In the genomic region with DNA sequence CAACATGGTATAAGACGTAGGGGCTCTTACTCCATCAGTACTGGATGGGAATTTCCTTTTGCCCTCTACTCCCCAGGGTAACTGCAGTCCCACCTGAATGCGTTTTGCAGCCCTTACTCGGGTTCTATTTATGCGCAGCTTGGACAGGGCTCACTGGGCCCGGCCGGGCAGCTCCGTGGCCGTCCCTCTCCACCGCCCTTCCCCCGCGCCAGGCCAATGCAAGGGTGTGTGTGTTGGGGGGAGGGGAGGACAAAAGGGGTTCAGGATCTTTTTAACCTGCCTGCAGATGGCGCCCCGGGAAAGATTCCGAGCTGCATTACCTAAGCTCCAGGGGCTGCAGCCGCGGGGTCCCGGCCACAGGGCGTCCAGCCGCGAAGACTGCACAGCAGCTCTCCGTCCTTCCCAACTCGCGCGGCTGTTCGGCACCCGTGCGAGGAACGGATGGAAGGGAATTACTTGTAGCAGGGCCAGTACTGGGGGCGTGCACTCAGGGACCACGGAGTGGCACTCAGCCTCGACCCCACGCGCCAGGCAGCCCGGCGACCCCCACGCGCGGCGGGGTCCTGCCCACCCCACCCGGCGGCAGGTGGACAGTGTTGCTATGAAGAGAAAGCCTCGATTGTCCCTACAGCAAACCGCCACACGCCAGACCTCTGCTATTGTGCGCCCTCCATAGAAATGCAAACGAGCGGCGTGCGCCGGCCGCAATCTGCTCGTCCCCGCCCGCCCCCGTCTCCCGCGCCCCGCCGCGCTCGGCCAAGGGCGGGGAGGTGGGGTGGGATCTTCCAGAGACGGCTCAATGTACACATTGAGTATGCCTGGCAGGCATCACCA, we compare ENCODE assay signal across 8 cellular contexts. TPM values are rescaled to one million over a fixed set of nuclear protein-coding genes. Genes with fewer than 3 reads are reported as not detected.
A peak's percentile ranks its signal among the peaks of the same experiment; 100 is the strongest.
DNase-seq lines count a peak whose midpoint lies in the region; ATAC-seq, FAIRE-seq and TF ChIP-seq lines count a peak whose summit lies in the region.

No MANE protein-coding gene starts in this region.

- intact Hi-C loops in dendritic cell treated with granulocyte-macrophage colony-stimulating factor and Interleukin-4, amounts not matched to agents 40 ng/mL and 50 ng/mL, for 4 days (cut with micrococcal nuclease): loop anchor here (1.0 kb wide), 3 partner anchors 315 to 498 kb away; no protein-coding TSS in a partner anchor
- intact Hi-C loops in right lobe of liver (cut with DNase I): loop anchor here (5.0 to 10.0 kb wide), 5 partner anchors 51 to 498 kb away; no protein-coding TSS in a partner anchor

- peaks cover 28% of the 10 kb centered on the region for H3K4me1 Mint-ChIP-seq in dendritic cell treated with granulocyte-macrophage colony-stimulating factor and Interleukin-4, amounts not matched to agents 40 ng/mL and 50 ng/mL, for 4 days (ENCODE audit: low read depth)

- H3K27ac Mint-ChIP-seq in dendritic cell treated with granulocyte-macrophage colony-stimulating factor and Interleukin-4, amounts not matched to agents 40 ng/mL and 50 ng/mL, for 4 days: peak overlapping the region; percentile 34

- TF ChIP-seq POLR2A in right lobe of liver (IDR thresholded peaks at IDR 0.05): peak; percentile 20

- H3K27me3 ChIP-seq in right lobe of liver: no peaks in the 10 kb centered on the region

- no peak for FAIRE-seq in RCC 7860 (lab: Jason Lieb, UNC)

- no peaks in the 10 kb centered on the region for H3K9me3 Mint-ChIP-seq in dendritic cell treated with granulocyte-macrophage colony-stimulating factor and Interleukin-4, amounts not matched to agents 40 ng/mL and 50 ng/mL, for 4 days

- H3K27ac ChIP-seq in VCaP: peak overlapping the region; percentile 94
- peak overlapping the region; percentile 34 to 87 (median 87) for H3K27ac ChIP-seq in right lobe of liver

- peak overlapping the region; percentile 73 for H3K4me3 Mint-ChIP-seq in dendritic cell treated with granulocyte-macrophage colony-stimulating factor and Interleukin-4, amounts not matched to agents 40 ng/mL and 50 ng/mL, for 4 days

- peaks cover 0 to 11% (median 4%) of the 10 kb centered on the region in 4 donors for H3K36me3 ChIP-seq in right lobe of liver

- WGBS in right lobe of liver (ENCODE audit: insufficient coverage, low coverage, low lambda C conversion rate, missing lambda C conversion rate): 0% methylated on average over 13 of the region's 63 CpGs

- peaks cover 14% of the 10 kb centered on the region for H3K27me3 Mint-ChIP-seq in dendritic cell treated with granulocyte-macrophage colony-stimulating factor and Interleukin-4, amounts not matched to agents 40 ng/mL and 50 ng/mL, for 4 days

- H3K4me1 ChIP-seq in right lobe of liver: peaks cover 0 to 21% (median 9%) of the 10 kb centered on the region in 4 donors

- H3K36me3 Mint-ChIP-seq in dendritic cell treated with granulocyte-macrophage colony-stimulating factor and Interleukin-4, amounts not matched to agents 40 ng/mL and 50 ng/mL, for 4 days (ENCODE audit: low read depth): peaks cover 29% of the 10 kb centered on the region

- DNase-seq in NCI-H1694 (lab: John Stamatoyannopoulos, UW) (peak; percentile 51), right lobe of liver (peak; percentile 83 to 90 (median 85)), RCC 7860 (ENCODE audit: low spot score) (no peak)
- DNase-seq in stimulated activated CD4-positive, alpha-beta T cell treated with anti-CD3 and anti-CD28 coated beads, Interleukin-4, amount 100 ng/mL, for 24 hours: peak; percentile 24

- ATAC-seq in right lobe of liver (peak; percentile 44 to 68 (median 52)), HG02571 (IDR thresholded peaks at IDR 0.05; ENCODE audit: unreplicated experiment) (no peak)

- H3K4me3 ChIP-seq in GM08714 (ENCODE audit: low read length) (peak overlapping the region; percentile 25; the same call in 1 of the 2 replicates), right lobe of liver (peak overlapping the region; percentile 72 to 92 (median 84))

- H3K9me3 ChIP-seq in right lobe of liver: no peaks in the 10 kb centered on the region

- TF ChIP-seq CTCF in VCaP (conservative IDR thresholded peaks at IDR 0.05) (peak; percentile 19; the same call in 1 of the 2 replicates), right lobe of liver (IDR thresholded peaks at IDR 0.05) (peak; percentile 36 to 65 (median 58))

RNA-seq across cellular contexts. Expression of gene GADD45G, which starts 1.0 kb away (rescaled TPM):
- total RNA-seq in right lobe of liver: 100 to 1,000 TPM in 2 of 6 experiments, 10 to 100 TPM in 4; 11.4 to 130 (median 30.9) TPM
